In the genomic region with DNA sequence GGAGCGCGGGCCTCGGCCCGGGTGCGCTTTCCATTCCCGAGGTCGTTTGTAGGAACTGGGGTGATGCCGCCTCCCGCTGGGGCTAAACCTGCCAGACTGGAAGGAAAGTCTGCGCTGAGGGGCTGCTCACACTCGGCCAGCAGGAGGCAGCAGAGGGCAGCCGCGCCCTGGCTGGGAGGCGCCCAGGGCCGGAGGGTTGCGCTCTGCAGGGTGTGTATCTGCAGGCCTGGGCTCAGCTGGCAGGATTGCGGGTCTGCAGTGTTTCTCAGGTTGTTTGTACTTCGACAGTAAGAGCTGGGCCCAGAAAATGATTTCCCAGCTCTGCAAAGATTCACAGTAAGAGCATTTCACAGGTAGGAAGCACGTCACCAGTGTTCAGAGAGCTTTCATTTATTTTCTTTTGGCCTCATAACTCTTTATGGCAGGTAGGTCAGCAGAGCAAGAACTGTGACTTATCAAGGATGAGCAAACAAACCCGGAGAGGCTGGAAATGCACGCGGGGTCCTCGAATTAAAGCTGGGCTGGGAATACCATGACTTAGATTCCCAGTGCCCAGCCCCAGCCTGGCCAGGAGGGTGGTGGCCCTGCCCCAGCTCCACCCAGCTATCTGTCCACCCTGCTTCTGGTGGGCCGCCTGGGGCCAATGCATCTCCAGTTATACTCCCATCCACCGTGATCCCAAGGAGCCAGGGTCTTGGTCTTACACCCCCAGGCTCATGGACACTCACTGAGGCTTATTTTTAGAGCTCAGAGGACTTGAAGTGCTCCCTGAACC, we compare ENCODE assay signal across 8 cellular contexts. TPM values are rescaled to one million over a fixed set of nuclear protein-coding genes. Genes with fewer than 3 reads are reported as not detected.
DNase-seq lines count a peak whose midpoint lies in the region; ATAC-seq and TF ChIP-seq lines count a peak whose summit lies in the region.

No MANE protein-coding gene starts in this region.

- CTCF ChIA-PET in activated naive CD4-positive, alpha-beta T cell treated with anti-CD3 and anti-CD28 coated beads for 36 hours (lab: Charles Lee), result interaction anchor here (0.6 to 4.5 kb wide), 35 partner anchors 8 to 277 kb away, joined by 3 to 94 read pairs (median 4); a partner anchor contains a TSS

- DNase-seq in AG09309 (ENCODE audit: low read depth) (no peak), Right ventricle myocardium superior (peak; percentile 85), pulmonary artery endothelial cell (ENCODE audit: low read depth, low spot score) (peak; percentile 15), NCI-H1694 treated with DMSO at 0.1 percent for 48 hours (lab: John Stamatoyannopoulos, UW) (no peak)
- peak; percentile 86 for DNase-seq in activated naive CD4-positive, alpha-beta T cell treated with anti-CD3 and anti-CD28 coated beads for 36 hours

- H3K27ac Mint-ChIP-seq in activated naive CD4-positive, alpha-beta T cell treated with anti-CD3 and anti-CD28 coated beads for 36 hours, result no peak overlapping the region

- H3K4me3 Mint-ChIP-seq in activated naive CD4-positive, alpha-beta T cell treated with anti-CD3 and anti-CD28 coated beads for 36 hours, result no peak overlapping the region

- peak; percentile 98 for TF ChIP-seq CTCF in AG09309 (IDR thresholded peaks at IDR 0.05; ENCODE audit: control insufficient read depth, insufficient read depth, low read depth, low read length, missing control alignments)

- no peaks in the 10 kb centered on the region for H3K27me3 Mint-ChIP-seq in activated naive CD4-positive, alpha-beta T cell treated with anti-CD3 and anti-CD28 coated beads for 36 hours (ENCODE audit: low read depth)

- H3K4me3 ChIP-seq in AG09309 (ENCODE audit: control insufficient read depth, low read depth, low read length), result no peak overlapping the region

- H3K36me3 Mint-ChIP-seq in activated naive CD4-positive, alpha-beta T cell treated with anti-CD3 and anti-CD28 coated beads for 36 hours (ENCODE audit: low read depth), result no peaks in the 10 kb centered on the region

- ATAC-seq in GM19043 (IDR thresholded peaks at IDR 0.05; ENCODE audit: low read depth, unreplicated experiment) (peak; percentile 97), HG03280 (IDR thresholded peaks at IDR 0.05; ENCODE audit: unreplicated experiment) (peak; percentile 91), SK-N-SH treated with all-trans-retinoic acid at 6 μM for 48 hours (peak; percentile 100), Right ventricle myocardium superior (ENCODE audit: poor library complexity) (peak; percentile 98)

- peaks cover 13% of the 10 kb centered on the region for H3K4me1 Mint-ChIP-seq in activated naive CD4-positive, alpha-beta T cell treated with anti-CD3 and anti-CD28 coated beads for 36 hours (ENCODE audit: low read depth)

- H3K9me3 Mint-ChIP-seq in activated naive CD4-positive, alpha-beta T cell treated with anti-CD3 and anti-CD28 coated beads for 36 hours, result no peaks in the 10 kb centered on the region

- intact Hi-C loops in activated naive CD4-positive, alpha-beta T cell treated with anti-CD3 and anti-CD28 coated beads for 36 hours (cut with micrococcal nuclease), result loop anchor here (1.0 to 5.0 kb wide), 6 partner anchors 15 to 272 kb away; a partner anchor contains a TSS
- intact Hi-C loops in Right ventricle myocardium superior (cut with DNase I), result loop anchor here (5.0 kb wide), 2 partner anchors 137 to 257 kb away; no protein-coding TSS in a partner anchor

TF ChIP-seq in SK-N-SH treated with all-trans-retinoic acid at 6 μM for 48 hours, 23 proteins besides CTCF, POLR2A, EP300 and RAD21:
- TF ChIP-seq, protein P1, sequence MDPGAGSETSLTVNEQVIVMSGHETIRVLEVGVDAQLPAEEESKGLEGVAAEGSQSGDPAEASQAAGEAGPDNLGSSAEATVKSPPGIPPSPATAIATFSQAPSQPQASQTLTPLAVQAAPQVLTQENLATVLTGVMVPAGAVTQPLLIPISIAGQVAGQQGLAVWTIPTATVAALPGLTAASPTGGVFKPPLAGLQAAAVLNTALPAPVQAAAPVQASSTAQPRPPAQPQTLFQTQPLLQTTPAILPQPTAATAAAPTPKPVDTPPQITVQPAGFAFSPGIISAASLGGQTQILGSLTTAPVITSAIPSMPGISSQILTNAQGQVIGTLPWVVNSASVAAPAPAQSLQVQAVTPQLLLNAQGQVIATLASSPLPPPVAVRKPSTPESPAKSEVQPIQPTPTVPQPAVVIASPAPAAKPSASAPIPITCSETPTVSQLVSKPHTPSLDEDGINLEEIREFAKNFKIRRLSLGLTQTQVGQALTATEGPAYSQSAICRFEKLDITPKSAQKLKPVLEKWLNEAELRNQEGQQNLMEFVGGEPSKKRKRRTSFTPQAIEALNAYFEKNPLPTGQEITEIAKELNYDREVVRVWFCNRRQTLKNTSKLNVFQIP (CRISPR knock-in tag; IDR thresholded peaks at IDR 0.05; ENCODE audit: borderline replicate concordance, low read depth), result no peak
- no peak for TF ChIP-seq GLIS3 (CRISPR knock-in tag; IDR thresholded peaks at IDR 0.05)
- TF ChIP-seq ZNF70 (CRISPR knock-in tag; IDR thresholded peaks at IDR 0.05), result no peak

RNA-seq across cellular contexts. Expression of a gene that starts 15.2 kb away (rescaled TPM):
- total RNA-seq in activated naive CD4-positive, alpha-beta T cell treated with anti-CD3 and anti-CD28 coated beads for 36 hours, result 10 to 100 TPM; 31.5 to 34.7 TPM
- total RNA-seq in Right ventricle myocardium superior (33.9 TPM), pulmonary artery endothelial cell (37.2 and 41.0 TPM in 2 replicates)

Comparison
In these comparisons a context has a peak if more than half of its experiments do, and no peak if none do; other contexts are left out.
1. DNase-seq: peak in activated naive CD4-positive, alpha-beta T cell treated with anti-CD3 and anti-CD28 coated beads for 36 hours (single experiment), Right ventricle myocardium superior (single experiment) and pulmonary artery endothelial cell (single experiment); none in AG09309 (single experiment) and NCI-H1694 treated with DMSO at 0.1 percent for 48 hours (single experiment).
2. Peak in every context shown above with its lines, with median percentiles within 50 percentile points of each other: ATAC-seq.